27 cellular contexts compared by ENCODE assay signal in the genomic region with DNA sequence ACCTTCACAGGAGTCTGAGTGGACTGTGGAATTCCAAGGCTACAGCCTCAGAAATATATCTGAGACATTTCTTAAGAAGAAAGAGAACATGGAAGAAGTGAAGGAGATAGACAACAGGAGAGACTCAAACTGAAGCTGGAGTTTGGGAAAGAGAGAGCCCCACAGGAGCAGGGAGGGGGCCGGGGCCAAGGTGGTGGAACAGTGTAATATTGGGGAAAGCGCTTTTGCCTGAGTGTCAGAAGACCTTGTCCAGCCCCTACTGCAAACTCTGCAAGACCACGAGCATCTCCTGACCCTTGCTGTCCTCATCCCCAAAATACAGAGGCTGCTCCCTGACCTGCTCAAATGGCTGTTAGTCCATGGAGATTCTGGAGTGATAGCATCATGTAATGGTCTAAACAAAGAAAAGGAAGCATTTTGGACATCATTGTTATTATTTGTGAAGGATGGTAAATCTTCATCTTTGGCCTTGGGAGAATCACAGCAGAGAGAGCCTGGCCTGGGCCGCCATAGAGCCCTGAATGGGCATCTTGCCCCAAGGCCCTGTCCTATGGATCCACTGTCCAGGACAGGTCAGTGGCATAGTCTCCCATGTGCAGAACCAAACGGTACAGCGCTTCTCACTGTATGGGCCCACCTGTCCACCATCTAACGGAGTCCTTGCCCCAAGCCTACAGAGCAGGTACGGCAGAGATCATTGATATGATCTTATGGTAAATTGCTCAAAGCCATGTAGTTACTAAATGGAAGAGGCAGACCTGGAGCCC.
"Had no signal": no experiment of that assay in that cellular context is flagged by ENCODE, and none has a peak within 500 bp of the region (broad histone marks: within the 10 kb centered on the region; RNA-seq: fewer than 3 reads in every experiment).

No MANE protein-coding gene starts in this region.

- H3K27ac ChIP-seq: body of pancreas, prostate gland, spleen, tibial nerve, uterus, VCaP had no signal

- H3K4me3 ChIP-seq: body of pancreas, prostate gland, spleen, tibial nerve, uterus had no signal

- H3K9me3 Mint-ChIP-seq: activated CD4-positive, alpha-beta memory T cell treated with anti-CD3 and anti-CD28 coated beads, Interleukin-2, amount 10 ng/mL, durations not matched to agents 7 days and 5 days; activated CD4-positive, alpha-beta T cell treated with anti-CD3 and anti-CD28 coated beads, Interleukin-2, amount 10 ng/mL, durations not matched to agents 24 days and 14 days; activated naive CD8-positive, alpha-beta T cell treated with anti-CD3 and anti-CD28 coated beads, Interleukin-2, amount 50 U/mL, for 24 hours; dendritic cell treated with granulocyte-macrophage colony-stimulating factor and Interleukin-4, amounts not matched to agents 40 ng/mL and 50 ng/mL, for 4 days; stimulated activated naive CD8-positive, alpha-beta T cell treated with anti-CD3 and anti-CD28 coated beads, Interleukin-15, Interleukin-2, amounts not matched to agents 100 ng/mL and 50 ng/mL, for 24 hours; T-cell; T-helper 2 cell treated with Interferon-gamma antibody and Interleukin-4, amounts not matched to agents 5 μg/mL and 100 μg/mL, for 36 hours had no signal

- H3K4me3 Mint-ChIP-seq: activated CD4-positive, alpha-beta memory T cell treated with anti-CD3 and anti-CD28 coated beads, Interleukin-2, amount 10 ng/mL, durations not matched to agents 7 days and 5 days; activated CD4-positive, alpha-beta T cell treated with anti-CD3 and anti-CD28 coated beads, Interleukin-2, amount 10 ng/mL, durations not matched to agents 24 days and 14 days; activated naive CD8-positive, alpha-beta T cell treated with anti-CD3 and anti-CD28 coated beads, Interleukin-2, amount 50 U/mL, for 24 hours; dendritic cell treated with granulocyte-macrophage colony-stimulating factor and Interleukin-4, amounts not matched to agents 40 ng/mL and 50 ng/mL, for 4 days; naive thymus-derived CD4-positive, alpha-beta T cell; stimulated activated naive CD8-positive, alpha-beta T cell treated with anti-CD3 and anti-CD28 coated beads, Interleukin-15, Interleukin-2, amounts not matched to agents 100 ng/mL and 50 ng/mL, for 24 hours; T-cell; T-helper 2 cell treated with Interferon-gamma antibody and Interleukin-4, amounts not matched to agents 5 μg/mL and 100 μg/mL, for 36 hours had no signal

- H3K27me3 Mint-ChIP-seq: activated CD4-positive, alpha-beta memory T cell treated with anti-CD3 and anti-CD28 coated beads, Interleukin-2, amount 10 ng/mL, durations not matched to agents 7 days and 5 days; activated CD4-positive, alpha-beta T cell treated with anti-CD3 and anti-CD28 coated beads, Interleukin-2, amount 10 ng/mL, durations not matched to agents 24 days and 14 days had no signal

- H3K27ac Mint-ChIP-seq: activated CD4-positive, alpha-beta memory T cell treated with anti-CD3 and anti-CD28 coated beads, Interleukin-2, amount 10 ng/mL, durations not matched to agents 7 days and 5 days; activated CD4-positive, alpha-beta T cell treated with anti-CD3 and anti-CD28 coated beads, Interleukin-2, amount 10 ng/mL, durations not matched to agents 24 days and 14 days; activated naive CD8-positive, alpha-beta T cell treated with anti-CD3 and anti-CD28 coated beads, Interleukin-2, amount 50 U/mL, for 24 hours; dendritic cell treated with granulocyte-macrophage colony-stimulating factor and Interleukin-4, amounts not matched to agents 40 ng/mL and 50 ng/mL, for 4 days; naive thymus-derived CD4-positive, alpha-beta T cell; stimulated activated naive CD8-positive, alpha-beta T cell treated with anti-CD3 and anti-CD28 coated beads, Interleukin-15, Interleukin-2, amounts not matched to agents 100 ng/mL and 50 ng/mL, for 24 hours; T-cell; T-helper 2 cell treated with Interferon-gamma antibody and Interleukin-4, amounts not matched to agents 5 μg/mL and 100 μg/mL, for 36 hours had no signal

- ATAC-seq: activated CD4-positive, CD25-positive, alpha-beta regulatory T cell treated with anti-CD3 and anti-CD28 coated beads, Interleukin-2, amount 50 U/mL, for 24 hours; activated naive CD8-positive, alpha-beta T cell treated with anti-CD3 and anti-CD28 coated beads, Interleukin-2, amount 50 U/mL, for 24 hours; body of pancreas; esophagus mucosa; left cardiac atrium; naive thymus-derived CD4-positive, alpha-beta T cell; T-cell had no signal

- H3K4me1 Mint-ChIP-seq: activated CD4-positive, alpha-beta memory T cell treated with anti-CD3 and anti-CD28 coated beads, Interleukin-2, amount 10 ng/mL, durations not matched to agents 7 days and 5 days; activated CD4-positive, alpha-beta T cell treated with anti-CD3 and anti-CD28 coated beads, Interleukin-2, amount 10 ng/mL, durations not matched to agents 24 days and 14 days; activated naive CD8-positive, alpha-beta T cell treated with anti-CD3 and anti-CD28 coated beads, Interleukin-2, amount 50 U/mL, for 24 hours; naive thymus-derived CD4-positive, alpha-beta T cell; T-cell had no signal

- DNase-seq: activated CD4-positive, alpha-beta memory T cell treated with anti-CD3 and anti-CD28 coated beads, Interleukin-2, amount 10 ng/mL, durations not matched to agents 7 days and 5 days; activated CD4-positive, alpha-beta T cell treated with anti-CD3 and anti-CD28 coated beads, Interleukin-2, amount 10 ng/mL, durations not matched to agents 24 days and 14 days; activated effector memory CD4-positive, alpha-beta T cell treated with anti-CD3 and anti-CD28 coated beads, Interleukin-2, amount 50 U/mL, for 16 hours; activated naive CD4-positive, alpha-beta T cell treated with anti-CD3 and anti-CD28 coated beads, Interleukin-2, amount 50 U/mL, for 16 hours; activated naive CD8-positive, alpha-beta T cell treated with anti-CD3 and anti-CD28 coated beads, Interleukin-2, amount 50 U/mL, for 24 hours; activated T-cell treated with anti-CD3 and anti-CD28 coated beads, Interleukin-2, amount 50 U/mL, for 48 hours; body of pancreas; effector CD8-positive, alpha-beta T cell; hypothalamus; left cardiac atrium; mesenchymal stem cell; naive thymus-derived CD4-positive, alpha-beta T cell; spleen; stimulated activated CD4-positive, alpha-beta T cell treated with anti-CD3 and anti-CD28 coated beads, Interleukin-4, amount 100 ng/mL, for 24 hours; substantia nigra; T-cell; uterus had no signal

- FAIRE-seq: endothelial cell of umbilical vein, frontal cortex had no signal

- H3K4me1 ChIP-seq: body of pancreas, prostate gland, spleen, uterus had no signal

- H3K27me3 ChIP-seq: body of pancreas, spleen, tibial nerve, uterus had no signal

- H3K36me3 Mint-ChIP-seq: naive thymus-derived CD4-positive, alpha-beta T cell; T-cell had no signal

- H3K9me3 ChIP-seq: body of pancreas, prostate gland, spleen, tibial nerve, uterus had no signal

- H3K36me3 ChIP-seq: prostate gland, spleen, tibial nerve, uterus had no signal
